Comparison of ENCODE assay signal across 12 cellular contexts in genomic region chr6:2237001-2237400, GRCh38. TPM values are rescaled to one million over a fixed set of nuclear protein-coding genes. Genes with fewer than 3 reads are reported as not detected.
A peak's percentile ranks its signal among the peaks of the same experiment; 100 is the strongest.
DNase-seq lines count a peak whose midpoint lies in the region; ATAC-seq, FAIRE-seq and TF ChIP-seq lines count a peak whose summit lies in the region.
"Had no signal": no experiment of that assay in that cellular context is flagged by ENCODE, and none has a peak within 500 bp of the region (broad histone marks: within the 10 kb centered on the region; RNA-seq: fewer than 3 reads in every experiment).

No MANE protein-coding gene starts in this region.

- H3K4me2 ChIP-seq in A549, result peak overlapping the region; percentile 19
- H3K4me2 ChIP-seq: BLaER1 had no signal

- no peaks in the 10 kb centered on the region for H3K27me3 ChIP-seq in foreskin keratinocyte
- H3K27me3 ChIP-seq: BLaER1 had no signal

- no peaks in the 10 kb centered on the region for H3K9me3 ChIP-seq in A549
- H3K9me3 ChIP-seq: BLaER1 had no signal

- no peak for FAIRE-seq in A549 (lab: Jason Lieb, UNC)
- FAIRE-seq in H54 (lab: Jason Lieb, UNC), result peak; percentile 95

- DNase-seq in A549 (ENCODE audit: low read depth in 1 of 2, low spot score in 1 of 2), result no peak
- peak; percentile 59 for DNase-seq in H54 (ENCODE audit: insufficient read length, low spot score)
- DNase-seq in amniotic stem cell (lab: John Stamatoyannopoulos, UW), result peak; percentile 70
- peak; percentile 64 to 79 for DNase-seq in foreskin keratinocyte
- no peak for DNase-seq in activated CD4-positive, CD25-positive, alpha-beta regulatory T cell treated with anti-CD3 and anti-CD28 coated beads, Interleukin-2, amount 50 U/mL, for 72 hours
- no peak for DNase-seq in NCI-H1417 (lab: John Stamatoyannopoulos, UW)
- DNase-seq in GM20000 (ENCODE audit: low spot score), result no peak
- DNase-seq: naive thymus-derived CD8-positive, alpha-beta T cell; NCI-H345 had no signal

- no peak for TF ChIP-seq CTCF in A549 (IDR thresholded peaks at IDR 0.05)
- TF ChIP-seq CTCF in foreskin keratinocyte (conservative IDR thresholded peaks at IDR 0.05), result no peak
- TF ChIP-seq CTCF in GM20000 (IDR thresholded peaks at IDR 0.05; ENCODE audit: extremely low read depth, missing control alignments), result no peak

- no peak for TF ChIP-seq RAD21 in A549 (conservative IDR thresholded peaks at IDR 0.05 in 1 of 2, IDR thresholded peaks at IDR 0.05 in 1 of 2)

- POLR2A ChIA-PET in A549 (lab: Yijun Ruan, JAX), result no interaction called here

- 42% methylated on average over 1 of the region's 1 CpG for WGBS in A549 (ENCODE audit: missing lambda C conversion rate)

- CTCF ChIA-PET in A549 (lab: Yijun Ruan, JAX), result interaction anchor here (0.6 kb wide), 1 partner anchor 16 kb away, joined by 3 read pairs; no protein-coding TSS in a partner anchor

- no peak overlapping the region for H3K27ac ChIP-seq in A549
- H3K27ac ChIP-seq in foreskin keratinocyte, result peak overlapping the region; percentile 0
- H3K27ac ChIP-seq: BLaER1 had no signal

- TF ChIP-seq POLR2A in A549 (IDR thresholded peaks at IDR 0.05; ENCODE audit: low read length), result no peak
- no peak for TF ChIP-seq POLR2A in H54 (IDR thresholded peaks at IDR 0.05; ENCODE audit: low read depth, low read length)

- H3K4me1 ChIP-seq in A549, result peaks cover 10% of the 10 kb centered on the region; the same call in 1 of the 3 replicates
- H3K4me1 ChIP-seq in foreskin keratinocyte, result no peaks in the 10 kb centered on the region
- H3K4me1 ChIP-seq: BLaER1 had no signal

- no peak for ATAC-seq in A549
- peak; percentile 83 for ATAC-seq in foreskin keratinocyte
- ATAC-seq in GM21717 (IDR thresholded peaks at IDR 0.05; ENCODE audit: unreplicated experiment), result no peak
- ATAC-seq: HCT116; naive thymus-derived CD8-positive, alpha-beta T cell had no signal

- H3K4me3 ChIP-seq in A549, result no peak overlapping the region
- H3K4me3 ChIP-seq: BLaER1 had no signal

- TF ChIP-seq EP300 in A549 (IDR thresholded peaks at IDR 0.05), result no peak

TF ChIP-seq in A549, 52 proteins besides CTCF, POLR2A, EP300 and RAD21:
- TF ChIP-seq TP53 (CRISPR knock-in tag; IDR thresholded peaks at IDR 0.05), result no peak
- TF ChIP-seq JUNB (IDR thresholded peaks at IDR 0.05), result 0 out of 2 replicates have a peak, but pooled peaks have one; percentile 20

RNA-seq across cellular contexts. Expression of gene GMDS, which starts 8.4 kb away (rescaled TPM):
- polyA plus RNA-seq in A549 (2011; rRNA removed), result 10.4 and 12.4 TPM in 2 replicates
- polyA plus RNA-seq in A549 (2012; cell fraction: cytosol; rRNA removed), result 5.7 and 5.9 TPM in 2 replicates
- polyA plus RNA-seq in A549 (2012; cell fraction: nucleus; rRNA removed), result 5.3 and 7.1 TPM in 2 replicates
- 9.9 to 12.1 TPM (median 10.7 TPM) in 3 replicates for polyA plus RNA-seq in A549 (2017; fragmentation: RNase III; extraction: RNeasy Plus Mini Kit Qiagen cat#74134 plus additional on column Dnase treatment)
- 4.0 and 5.0 TPM in 2 replicates for polyA minus RNA-seq in A549 (2011; rRNA and poly(A)+ RNA removed)
- total RNA-seq in foreskin keratinocyte, result 16.7 and 17.2 TPM in 2 replicates
- 21.9 and 23.5 TPM in 2 replicates for polyA plus RNA-seq in foreskin keratinocyte

Comparison
In these comparisons a context has a peak if more than half of its experiments do, and no peak if none do; other contexts are left out.
1. DNase-seq: peak in H54 (single experiment), amniotic stem cell (single experiment) and foreskin keratinocyte (2 of 2); none in A549 (0 of 2), activated CD4-positive, CD25-positive, alpha-beta regulatory T cell treated with anti-CD3 and anti-CD28 coated beads, Interleukin-2, amount 50 U/mL, for 72 hours (single experiment), NCI-H1417 (0 of 3) and GM20000 (single experiment).